ENCODE assay signal across 8 cellular contexts in the genomic region with DNA sequence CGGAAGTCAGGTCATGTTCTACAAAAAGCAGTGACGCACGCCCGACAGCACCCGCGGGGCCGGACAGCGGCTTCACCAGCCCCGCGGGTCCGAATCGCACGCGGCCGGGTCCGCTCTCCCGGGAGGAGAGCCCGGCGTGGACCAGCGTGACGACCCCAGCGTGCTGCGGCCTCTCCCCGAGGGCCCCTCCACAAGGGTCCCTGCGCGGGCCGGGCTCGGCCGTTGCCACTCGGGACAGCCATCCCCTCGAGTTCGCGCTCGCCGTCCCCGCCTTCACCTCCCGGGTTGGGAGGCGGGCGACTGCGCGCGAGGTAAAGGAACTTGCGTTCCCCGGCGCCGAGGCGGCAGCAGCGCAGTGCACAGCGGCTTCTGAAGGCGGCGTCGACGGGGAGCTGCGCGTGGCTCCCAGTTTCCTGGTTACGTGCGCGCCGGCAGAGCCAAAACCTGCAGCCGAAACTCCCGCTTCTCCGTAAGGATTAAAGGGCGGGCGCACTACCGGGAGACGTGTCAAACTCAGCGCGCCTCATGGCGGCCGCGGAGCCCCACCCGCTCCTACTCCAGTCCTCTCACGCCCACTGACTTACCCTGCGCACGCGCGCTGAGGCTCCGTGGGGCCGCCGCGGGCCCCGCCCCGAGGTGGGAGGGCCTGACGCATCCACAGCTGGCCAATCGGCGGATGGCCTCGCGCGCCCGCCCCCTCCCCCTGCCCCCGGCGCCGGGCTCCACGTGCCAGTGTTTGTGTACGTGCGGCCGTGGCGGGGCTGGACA. TPM values are rescaled to one million over a fixed set of nuclear protein-coding genes. Genes with fewer than 3 reads are reported as not detected.
DNase-seq lines count a peak whose midpoint lies in the region; ATAC-seq and TF ChIP-seq lines count a peak whose summit lies in the region.

No MANE protein-coding gene starts in this region.

- ATAC-seq in HG03378 (IDR thresholded peaks at IDR 0.05; ENCODE audit: unreplicated experiment), result peak; percentile 61

- peak; percentile 73 for TF ChIP-seq POLR2A in GM19099 (IDR thresholded peaks at IDR 0.05; ENCODE audit: extremely low read depth, insufficient read length, low read depth)

- DNase-seq in AML-193 (lab: John Stamatoyannopoulos, UW) (peak; percentile 84 to 89), NCI-H446 treated with DMSO at 0.1 percent for 48 hours (lab: John Stamatoyannopoulos, UW) (peak; percentile 91), cerebellum (ENCODE audit: low spot score) (peak; percentile 99), kidney glomerular epithelial cell (lab: John Stamatoyannopoulos, UW) (peak; percentile 98)
- DNase-seq in activated CD4-positive, alpha-beta T cell treated with anti-CD3 and anti-CD28 coated beads for 1 hour, result peak; percentile 95
- peak; percentile 91 to 93 for DNase-seq in stimulated activated CD4-positive, alpha-beta T cell treated with anti-CD3 and anti-CD28 coated beads, Interleukin-15, amount 100 ng/mL, for 48 hours (ENCODE audit: low read depth in 2 of 2)

RNA-seq across cellular contexts. Expression of gene LRP2BP, which starts 0.4 kb away (rescaled TPM):
- total RNA-seq in cerebellum, result 13.4 TPM

RNA-seq across cellular contexts. Expression of gene ANKRD37, which starts 0.5 kb away (rescaled TPM):
- total RNA-seq in cerebellum, result 14.2 TPM

RNA-seq across cellular contexts. Expression of gene UFSP2, which starts 29.6 kb away (rescaled TPM):
- total RNA-seq in cerebellum, result 36.9 TPM

Comparison
In these comparisons a context has a peak if more than half of its experiments do, and no peak if none do; other contexts are left out.
1. Peak in every context shown above with its lines: DNase-seq and ATAC-seq.